ENCODE assay signal across 9 cellular contexts in the genomic region with DNA sequence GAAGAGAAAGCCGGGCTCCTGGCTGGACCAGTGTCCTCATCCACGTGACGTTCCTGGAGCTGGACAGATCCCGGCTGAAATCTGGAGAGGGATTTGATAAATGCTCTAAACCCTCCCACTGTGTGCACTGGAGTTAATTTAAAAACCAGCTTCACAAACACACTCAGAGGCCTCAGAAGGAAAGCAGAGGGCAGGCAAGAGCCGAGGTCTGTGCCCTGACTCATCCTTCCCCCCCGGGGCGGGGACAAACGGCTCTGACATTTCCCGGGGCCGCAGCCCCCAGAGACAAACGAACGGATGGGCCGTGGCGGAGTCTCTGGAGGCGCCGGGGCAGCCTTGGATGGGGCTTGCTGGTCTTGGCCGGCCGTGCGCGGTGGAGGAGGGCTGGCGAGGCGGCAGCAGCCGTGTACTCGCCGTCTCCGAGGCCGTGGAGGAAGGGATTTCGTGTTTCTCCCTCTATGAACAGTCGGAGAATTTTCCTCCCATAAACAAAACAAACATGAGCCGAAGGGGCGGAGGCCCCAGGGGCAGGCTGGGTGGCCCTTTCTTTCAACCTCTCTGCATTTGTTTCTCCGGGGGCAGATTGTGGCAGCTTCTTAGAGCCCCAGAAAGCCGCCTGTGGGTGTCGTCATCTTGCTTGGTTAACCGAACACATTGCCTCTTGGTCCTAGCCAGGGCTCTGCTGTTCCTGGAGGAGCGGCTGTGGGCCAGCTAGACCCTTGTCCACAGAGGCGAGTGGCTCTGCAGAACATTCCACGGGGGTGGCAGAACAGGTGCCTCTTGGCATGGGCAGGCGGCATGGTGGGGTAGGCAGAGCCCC.
A peak's percentile ranks its signal among the peaks of the same experiment; 100 is the strongest.
DNase-seq lines count a peak whose midpoint lies in the region; ATAC-seq and TF ChIP-seq lines count a peak whose summit lies in the region.
"Had no signal": no experiment of that assay in that cellular context is flagged by ENCODE, and none has a peak within 500 bp of the region (broad histone marks: within the 10 kb centered on the region; RNA-seq: fewer than 3 reads in every experiment).

No MANE protein-coding gene starts in this region.

- TF ChIP-seq CTCF in activated CD8-positive, alpha-beta T cell treated with anti-CD3 and anti-CD28 coated beads for 36 hours (IDR thresholded peaks at IDR 0.05), result peak; percentile 49

- H3K27ac Mint-ChIP-seq in activated CD8-positive, alpha-beta T cell treated with anti-CD3 and anti-CD28 coated beads for 36 hours, result peak overlapping the region; percentile 78
- H3K27ac Mint-ChIP-seq in stimulated activated memory B cell treated with anti-CD40 and anti-IgM and Interleukin-4, amounts not matched to agents 10 μg/mL and 1 μg/mL and 100 μg/mL, for 72 hours, result peak overlapping the region; percentile 37

- peaks cover 18% of the 10 kb centered on the region for H3K4me1 Mint-ChIP-seq in activated CD8-positive, alpha-beta T cell treated with anti-CD3 and anti-CD28 coated beads for 36 hours (ENCODE audit: low read depth)
- peaks cover 18% of the 10 kb centered on the region for H3K4me1 Mint-ChIP-seq in stimulated activated memory B cell treated with anti-CD40 and anti-IgM and Interleukin-4, amounts not matched to agents 10 μg/mL and 1 μg/mL and 100 μg/mL, for 72 hours

- H3K36me3 ChIP-seq in muscle layer of colon (ENCODE audit: insufficient read depth, low read length), result no peaks in the 10 kb centered on the region

- H3K27me3 ChIP-seq in muscle layer of colon (ENCODE audit: control insufficient read depth in 1 of 2, insufficient read depth in 2 of 2, low read length in 2 of 2), result no peaks in the 10 kb centered on the region

- CTCF ChIA-PET in activated CD8-positive, alpha-beta T cell treated with anti-CD3 and anti-CD28 coated beads for 36 hours (lab: Charles Lee), result interaction anchor here (1.1 to 4.2 kb wide), 6 partner anchors 12 to 406 kb away, joined by 3 to 26 read pairs (median 4); no protein-coding TSS in a partner anchor

- H3K4me3 ChIP-seq in muscle layer of colon (ENCODE audit: low read depth in 1 of 2, low read length in 2 of 2), result peak overlapping the region; percentile 27 to 32

- intact Hi-C loops in activated CD8-positive, alpha-beta T cell treated with anti-CD3 and anti-CD28 coated beads for 36 hours (cut with micrococcal nuclease), result loop anchor here (5.0 kb wide), 1 partner anchor 177 kb away; no protein-coding TSS in a partner anchor

- H3K4me1 ChIP-seq in muscle layer of colon (ENCODE audit: insufficient read depth, low read length), result no peaks in the 10 kb centered on the region

- H3K27ac ChIP-seq in muscle layer of colon (ENCODE audit: low read depth, low read length), result no peak overlapping the region
- H3K27ac ChIP-seq: C4-2B had no signal

- H3K27me3 Mint-ChIP-seq in activated CD8-positive, alpha-beta T cell treated with anti-CD3 and anti-CD28 coated beads for 36 hours, result peaks cover 8% of the 10 kb centered on the region
- peaks cover 53% of the 10 kb centered on the region for H3K27me3 Mint-ChIP-seq in stimulated activated memory B cell treated with anti-CD40 and anti-IgM and Interleukin-4, amounts not matched to agents 10 μg/mL and 1 μg/mL and 100 μg/mL, for 72 hours

- POLR2A ChIA-PET in activated CD8-positive, alpha-beta T cell treated with anti-CD3 and anti-CD28 coated beads for 36 hours (lab: Charles Lee), result interaction anchor here (1.0 kb wide), 1 partner anchor 9 kb away, joined by 3 read pairs; no protein-coding TSS in a partner anchor

- H3K4me3 Mint-ChIP-seq in activated CD8-positive, alpha-beta T cell treated with anti-CD3 and anti-CD28 coated beads for 36 hours, result peak overlapping the region; percentile 68
- H3K4me3 Mint-ChIP-seq in stimulated activated memory B cell treated with anti-CD40 and anti-IgM and Interleukin-4, amounts not matched to agents 10 μg/mL and 1 μg/mL and 100 μg/mL, for 72 hours, result peak overlapping the region; percentile 59

- H3K9me3 Mint-ChIP-seq in activated CD8-positive, alpha-beta T cell treated with anti-CD3 and anti-CD28 coated beads for 36 hours, result peaks cover 2% of the 10 kb centered on the region
- no peaks in the 10 kb centered on the region for H3K9me3 Mint-ChIP-seq in stimulated activated memory B cell treated with anti-CD40 and anti-IgM and Interleukin-4, amounts not matched to agents 10 μg/mL and 1 μg/mL and 100 μg/mL, for 72 hours

- no peaks in the 10 kb centered on the region for H3K9me3 ChIP-seq in muscle layer of colon (ENCODE audit: low read length)

- no peak overlapping the region for H3K9ac ChIP-seq in muscle layer of colon (ENCODE audit: low read length)

- peak; percentile 96 for ATAC-seq in activated CD8-positive, alpha-beta T cell treated with anti-CD3 and anti-CD28 coated beads for 36 hours
- peak; percentile 76 for ATAC-seq in esophagus mucosa
- peak; percentile 87 for ATAC-seq in stimulated activated memory B cell treated with anti-CD40 and anti-IgM and Interleukin-4, amounts not matched to agents 10 μg/mL and 1 μg/mL and 100 μg/mL, for 72 hours
- no peak for ATAC-seq in HG03159 (IDR thresholded peaks at IDR 0.05; ENCODE audit: unreplicated experiment)

- no peaks in the 10 kb centered on the region for H3K36me3 Mint-ChIP-seq in activated CD8-positive, alpha-beta T cell treated with anti-CD3 and anti-CD28 coated beads for 36 hours (ENCODE audit: low read depth)
- H3K36me3 Mint-ChIP-seq in stimulated activated memory B cell treated with anti-CD40 and anti-IgM and Interleukin-4, amounts not matched to agents 10 μg/mL and 1 μg/mL and 100 μg/mL, for 72 hours, result no peaks in the 10 kb centered on the region

- peak; percentile 13 for DNase-seq in NCI-H82 (lab: John Stamatoyannopoulos, UW)
- no peak for DNase-seq in NCI-H82 treated with DMSO at 0.1 percent for 48 hours (lab: John Stamatoyannopoulos, UW; ENCODE audit: unreplicated experiment)
- DNase-seq in activated CD8-positive, alpha-beta T cell treated with anti-CD3 and anti-CD28 coated beads for 36 hours, result peak; percentile 88
- DNase-seq in NCI-H2196 (lab: John Stamatoyannopoulos, UW; ENCODE audit: unreplicated experiment), result no peak

Comparison
In these comparisons a context has a peak if more than half of its experiments do, and no peak if none do; other contexts are left out.
1. DNase-seq: peak in NCI-H82 (single experiment) and activated CD8-positive, alpha-beta T cell treated with anti-CD3 and anti-CD28 coated beads for 36 hours (single experiment); none in NCI-H82 treated with DMSO at 0.1 percent for 48 hours (single experiment) and NCI-H2196 (single experiment).